23 cellular contexts compared by ENCODE assay signal in genomic region chr3:86996261-86996955, GRCh38. TPM values are rescaled to one million over a fixed set of nuclear protein-coding genes. Genes with fewer than 3 reads are reported as not detected.
DNase-seq lines count a peak whose midpoint lies in the region; ATAC-seq, FAIRE-seq and TF ChIP-seq lines count a peak whose summit lies in the region.
"Had no signal": no experiment of that assay in that cellular context is flagged by ENCODE, and none has a peak within 500 bp of the region (broad histone marks: within the 10 kb centered on the region; RNA-seq: fewer than 3 reads in every experiment).

No MANE protein-coding gene starts in this region.

- H3K4me1 ChIP-seq in ACC112 (ENCODE audit: control insufficient read depth, insufficient read depth, low read length, unreplicated experiment) (peaks cover 45% of the 10 kb centered on the region), astrocyte (ENCODE audit: insufficient read depth, low read length) (peaks cover 47% of the 10 kb centered on the region), mesendoderm (ENCODE audit: control insufficient read depth, low read depth, low read length) (peaks cover 5% of the 10 kb centered on the region), Caco-2 (no peaks in the 10 kb centered on the region)

- H3K27me3 ChIP-seq in ACC112 (ENCODE audit: insufficient read depth, low read length) = no peaks in the 10 kb centered on the region
- H3K27me3 ChIP-seq in astrocyte (ENCODE audit: insufficient read depth, low read length) = no peaks in the 10 kb centered on the region
- H3K27me3 ChIP-seq in mesendoderm (ENCODE audit: insufficient read depth, low read length, poor library complexity) = no peaks in the 10 kb centered on the region
- no peaks in the 10 kb centered on the region for H3K27me3 ChIP-seq in Caco-2 (replicated peaks; ENCODE audit: control insufficient read depth, insufficient read depth, low read length)

- H3K27me3 Mint-ChIP-seq in astrocyte (ENCODE audit: low read depth, unreplicated experiment) (no peaks in the 10 kb centered on the region), Caco-2 (ENCODE audit: insufficient read depth, unreplicated experiment) (no peaks in the 10 kb centered on the region)
- H3K27me3 Mint-ChIP-seq in activated CD8-positive, alpha-beta T cell treated with anti-CD3 and anti-CD28 coated beads for 36 hours = peaks cover 4% of the 10 kb centered on the region
- H3K27me3 Mint-ChIP-seq: central memory CD8-positive, alpha-beta T cell had no signal

- peak overlapping the region; percentile 60 for H3K18ac ChIP-seq in mesendoderm (ENCODE audit: low read length)

- H3K4me2 ChIP-seq in astrocyte (ENCODE audit: low read length) (peak overlapping the region; percentile 62), mesendoderm (ENCODE audit: low read length) (no peak overlapping the region)

- no peak overlapping the region for H2AK5ac ChIP-seq in mesendoderm (ENCODE audit: low read length)

- no TSS peak for BruUV-seq in Caco-2 (replicated peaks; lab: Mats Ljungman, UMichigan)

- H3K4me3 Mint-ChIP-seq in astrocyte (ENCODE audit: unreplicated experiment) = no peak overlapping the region
- H3K4me3 Mint-ChIP-seq in activated CD8-positive, alpha-beta T cell treated with anti-CD3 and anti-CD28 coated beads for 36 hours = no peak overlapping the region
- no peak overlapping the region for H3K4me3 Mint-ChIP-seq in Caco-2 (ENCODE audit: unreplicated experiment)
- H3K4me3 Mint-ChIP-seq: activated CD4-positive, alpha-beta T cell treated with anti-CD3 and anti-CD28 coated beads, Interleukin-2, amount 10 ng/mL, durations not matched to agents 24 days and 14 days; activated naive CD4-positive, alpha-beta T cell treated with anti-CD3 and anti-CD28 coated beads, Interleukin-2, amount 10 ng/mL, durations not matched to agents 7 days and 5 days; activated T-helper 1 cell treated with anti-CD3 and anti-CD28 coated beads, Interleukin-12 subunit alpha, Interleukin-12 subunit beta, Interleukin-2, Interleukin-4 antibody, amounts not matched to agents 30 ng/mL and 10 ng/mL and 1 ng/mL, durations not matched to agents 14 hours and 24 hours and 36 hours; central memory CD8-positive, alpha-beta T cell had no signal

- CTCF ChIA-PET in activated CD8-positive, alpha-beta T cell treated with anti-CD3 and anti-CD28 coated beads for 36 hours (lab: Charles Lee) = no interaction called here
- CTCF ChIA-PET in Caco-2 (lab: Charles Lee) = no interaction called here

- no peaks in the 10 kb centered on the region for H3K9me3 ChIP-seq in astrocyte (ENCODE audit: insufficient read depth, low read depth, low read length)
- no peaks in the 10 kb centered on the region for H3K9me3 ChIP-seq in Caco-2
- H3K9me3 ChIP-seq: heart left ventricle, neutrophil had no signal

- no peaks in the 10 kb centered on the region for H3K79me1 ChIP-seq in mesendoderm (ENCODE audit: low read length)

- H3K9me3 Mint-ChIP-seq in astrocyte (ENCODE audit: unreplicated experiment) (no peaks in the 10 kb centered on the region), Caco-2 (ENCODE audit: unreplicated experiment) (no peaks in the 10 kb centered on the region)
- H3K9me3 Mint-ChIP-seq in activated CD8-positive, alpha-beta T cell treated with anti-CD3 and anti-CD28 coated beads for 36 hours = no peaks in the 10 kb centered on the region
- H3K9me3 Mint-ChIP-seq: activated CD4-positive, alpha-beta T cell treated with anti-CD3 and anti-CD28 coated beads, Interleukin-2, amount 10 ng/mL, durations not matched to agents 24 days and 14 days; activated naive CD4-positive, alpha-beta T cell treated with anti-CD3 and anti-CD28 coated beads, Interleukin-2, amount 10 ng/mL, durations not matched to agents 7 days and 5 days; activated T-helper 1 cell treated with anti-CD3 and anti-CD28 coated beads, Interleukin-12 subunit alpha, Interleukin-12 subunit beta, Interleukin-2, Interleukin-4 antibody, amounts not matched to agents 30 ng/mL and 10 ng/mL and 1 ng/mL, durations not matched to agents 14 hours and 24 hours and 36 hours had no signal

- H3K9ac ChIP-seq in astrocyte (ENCODE audit: low read length) = peak overlapping the region; percentile 44
- no peak overlapping the region for H3K9ac ChIP-seq in mesendoderm (ENCODE audit: low read length)

- H3K56ac ChIP-seq in mesendoderm (ENCODE audit: low read length) = no peak overlapping the region

- H3K23ac ChIP-seq in mesendoderm (ENCODE audit: low read length) = no peak overlapping the region

- peaks cover 33% of the 10 kb centered on the region for H3K4me1 Mint-ChIP-seq in astrocyte (ENCODE audit: low read depth, unreplicated experiment)
- no peaks in the 10 kb centered on the region for H3K4me1 Mint-ChIP-seq in activated CD8-positive, alpha-beta T cell treated with anti-CD3 and anti-CD28 coated beads for 36 hours (ENCODE audit: low read depth)
- peaks cover 10% of the 10 kb centered on the region for H3K4me1 Mint-ChIP-seq in Caco-2 (ENCODE audit: low read depth, unreplicated experiment)
- H3K4me1 Mint-ChIP-seq: activated CD4-positive, alpha-beta T cell treated with anti-CD3 and anti-CD28 coated beads, Interleukin-2, amount 10 ng/mL, durations not matched to agents 24 days and 14 days; activated naive CD4-positive, alpha-beta T cell treated with anti-CD3 and anti-CD28 coated beads, Interleukin-2, amount 10 ng/mL, durations not matched to agents 7 days and 5 days; central memory CD8-positive, alpha-beta T cell had no signal

- POLR2A ChIA-PET in activated CD8-positive, alpha-beta T cell treated with anti-CD3 and anti-CD28 coated beads for 36 hours (lab: Charles Lee) = no interaction called here
- POLR2A ChIA-PET in Caco-2 (lab: Charles Lee) = no interaction called here

- TF ChIP-seq CTCF in astrocyte (IDR thresholded peaks at IDR 0.05; ENCODE audit: insufficient read depth, low read depth, low read length) = no peak
- TF ChIP-seq CTCF in activated CD8-positive, alpha-beta T cell treated with anti-CD3 and anti-CD28 coated beads for 36 hours (IDR thresholded peaks at IDR 0.05) = no peak
- TF ChIP-seq CTCF in Caco-2 (IDR thresholded peaks at IDR 0.05; ENCODE audit: insufficient read depth in 1 of 2, low read depth in 1 of 2, low read length in 1 of 2, severe bottlenecking in 1 of 2, unreplicated experiment in 1 of 2) = no peak

- DNase-seq in HCEC 1CT = peak; percentile 56
- peak; percentile 53 for DNase-seq in astrocyte (ENCODE audit: low read depth)
- DNase-seq in mesendoderm = peak; percentile 37
- no peak for DNase-seq in activated CD8-positive, alpha-beta T cell treated with anti-CD3 and anti-CD28 coated beads for 36 hours
- no peak for DNase-seq in Caco-2
- DNase-seq in stimulated activated naive CD8-positive, alpha-beta T cell treated with anti-CD3 and anti-CD28 coated beads, Interleukin-15, Interleukin-2, amounts not matched to agents 100 U/mL and 50 U/mL, for 24 hours = no peak
- DNase-seq: activated CD4-positive, alpha-beta T cell treated with anti-CD3 and anti-CD28 coated beads, Interleukin-2, amount 10 ng/mL, durations not matched to agents 24 days and 14 days; activated naive CD4-positive, alpha-beta T cell treated with anti-CD3 and anti-CD28 coated beads, Interleukin-2, amount 10 ng/mL, durations not matched to agents 7 days and 5 days; DMS79; heart left ventricle; left cardiac atrium; NCI-H1930; NCI-H2227 treated with DMSO at 0.1 percent for 48 hours; stimulated activated CD4-positive, alpha-beta T cell treated with anti-CD3 and anti-CD28 coated beads, Interleukin-1b, Interleukin-23, amount 100 ng/mL, for 48 hours; WERI-Rb-1 had no signal

- H2BK5ac ChIP-seq in mesendoderm (ENCODE audit: low read length) = no peak overlapping the region

- H3K27ac ChIP-seq in ACC112 (ENCODE audit: low read depth, low read length) (peak overlapping the region; percentile 73), astrocyte (ENCODE audit: low read depth, low read length) (peak overlapping the region; percentile 82), mesendoderm (ENCODE audit: low read depth, low read length) (no peak overlapping the region)
- H3K27ac ChIP-seq: heart left ventricle, neutrophil, WERI-Rb-1 had no signal

- H3K79me2 ChIP-seq in ACC112 (ENCODE audit: control insufficient read depth, insufficient read depth, low read length, unreplicated experiment) = peaks cover 2% of the 10 kb centered on the region
- peaks cover 2% of the 10 kb centered on the region for H3K79me2 ChIP-seq in astrocyte (ENCODE audit: insufficient read depth, low read length)
- H3K79me2 ChIP-seq in mesendoderm (ENCODE audit: control insufficient read depth, insufficient read depth, low read length) = no peaks in the 10 kb centered on the region

- intact Hi-C loops in activated CD8-positive, alpha-beta T cell treated with anti-CD3 and anti-CD28 coated beads for 36 hours (cut with micrococcal nuclease) = no loop called here
- intact Hi-C loops in Caco-2 (cut with micrococcal nuclease; ENCODE audit: unreplicated experiment) = no loop called here

- no peak overlapping the region for H3K4me3 ChIP-seq in ACC112 (ENCODE audit: low read depth, low read length)
- peak overlapping the region; percentile 9 for H3K4me3 ChIP-seq in astrocyte (ENCODE audit: insufficient read depth, low read depth, low read length)
- H3K4me3 ChIP-seq in mesendoderm (ENCODE audit: low read length) = no peak overlapping the region
- no peak overlapping the region for H3K4me3 ChIP-seq in Caco-2 (ENCODE audit: low read depth, low read length)
- H3K4me3 ChIP-seq: heart left ventricle, skin epidermis had no signal

- no peak overlapping the region for H2BK15ac ChIP-seq in mesendoderm (replicated peaks; ENCODE audit: low read depth)

- H4K5ac ChIP-seq in mesendoderm (ENCODE audit: low read length) = no peak overlapping the region

- H3K36me3 ChIP-seq in ACC112 (ENCODE audit: insufficient read depth, low read length) (no peaks in the 10 kb centered on the region), astrocyte (ENCODE audit: insufficient read depth, low read length) (no peaks in the 10 kb centered on the region), mesendoderm (ENCODE audit: control insufficient read depth, insufficient read depth, low read length) (no peaks in the 10 kb centered on the region), Caco-2 (ENCODE audit: control insufficient read depth, insufficient read depth, low read length) (no peaks in the 10 kb centered on the region)
- H3K36me3 ChIP-seq: heart left ventricle, neutrophil, WERI-Rb-1 had no signal

- H3K27ac Mint-ChIP-seq in astrocyte (ENCODE audit: unreplicated experiment) (peak overlapping the region; percentile 93), Caco-2 (ENCODE audit: unreplicated experiment) (no peak overlapping the region)
- no peak overlapping the region for H3K27ac Mint-ChIP-seq in activated CD8-positive, alpha-beta T cell treated with anti-CD3 and anti-CD28 coated beads for 36 hours
- H3K27ac Mint-ChIP-seq: activated CD4-positive, alpha-beta T cell treated with anti-CD3 and anti-CD28 coated beads, Interleukin-2, amount 10 ng/mL, durations not matched to agents 24 days and 14 days; activated naive CD4-positive, alpha-beta T cell treated with anti-CD3 and anti-CD28 coated beads, Interleukin-2, amount 10 ng/mL, durations not matched to agents 7 days and 5 days; activated T-helper 1 cell treated with anti-CD3 and anti-CD28 coated beads, Interleukin-12 subunit alpha, Interleukin-12 subunit beta, Interleukin-2, Interleukin-4 antibody, amounts not matched to agents 30 ng/mL and 10 ng/mL and 1 ng/mL, durations not matched to agents 14 hours and 24 hours and 36 hours had no signal

- H2AFZ ChIP-seq in ACC112 (ENCODE audit: low read length, unreplicated experiment) (peak overlapping the region; percentile 39), astrocyte (ENCODE audit: low read depth, low read length) (peak overlapping the region; percentile 78)

- no peaks in the 10 kb centered on the region for H4K20me1 ChIP-seq in astrocyte (ENCODE audit: insufficient read depth, low read length)

- H3K36me3 Mint-ChIP-seq in astrocyte (ENCODE audit: low read depth, unreplicated experiment) (no peaks in the 10 kb centered on the region), Caco-2 (ENCODE audit: insufficient read depth, unreplicated experiment) (no peaks in the 10 kb centered on the region)
- no peaks in the 10 kb centered on the region for H3K36me3 Mint-ChIP-seq in activated CD8-positive, alpha-beta T cell treated with anti-CD3 and anti-CD28 coated beads for 36 hours (ENCODE audit: low read depth)
- H3K36me3 Mint-ChIP-seq: activated naive CD4-positive, alpha-beta T cell treated with anti-CD3 and anti-CD28 coated beads, Interleukin-2, amount 10 ng/mL, durations not matched to agents 7 days and 5 days had no signal

- peak; percentile 56 for FAIRE-seq in astrocyte (lab: Jason Lieb, UNC)
- FAIRE-seq: GM12891 had no signal

- peak overlapping the region; percentile 5 for H4K8ac ChIP-seq in mesendoderm (ENCODE audit: low read depth, low read length)

- H3K4ac ChIP-seq in mesendoderm (ENCODE audit: low read depth, low read length) = no peak overlapping the region

- H2BK120ac ChIP-seq in mesendoderm (ENCODE audit: low read depth, low read length) = no peak overlapping the region

- WGBS in mesendoderm (ENCODE audit: extremely low coverage, insufficient coverage, low lambda C conversion rate) = no CpG with 5 or more reads among the region's 5 CpGs

- no peak for ATAC-seq in activated CD8-positive, alpha-beta T cell treated with anti-CD3 and anti-CD28 coated beads for 36 hours
- ATAC-seq in stimulated activated naive CD8-positive, alpha-beta T cell treated with anti-CD3 and anti-CD28 coated beads, Interleukin-15, Interleukin-2, amounts not matched to agents 100 U/mL and 50 U/mL, for 24 hours = no peak
- no peak for ATAC-seq in GM18511 (IDR thresholded peaks at IDR 0.05; ENCODE audit: unreplicated experiment)
- ATAC-seq: heart left ventricle, left cardiac atrium had no signal

RNA-seq across cellular contexts. Expression of gene VGLL3, which starts 5.5 kb away (rescaled TPM):
- total RNA-seq in astrocyte (53.8 and 63.7 TPM in 2 replicates), Caco-2 (2022) (8.2 and 10.4 TPM in 2 replicates)
- polyA plus RNA-seq in mesendoderm (2013, experiment 1 of 2) = 12.8 TPM
- polyA plus RNA-seq in mesendoderm (2013, experiment 2 of 2) = 12.6 TPM
- not detected for total RNA-seq in activated CD8-positive, alpha-beta T cell treated with anti-CD3 and anti-CD28 coated beads for 36 hours
- total RNA-seq: activated CD4-positive, alpha-beta T cell treated with anti-CD3 and anti-CD28 coated beads, Interleukin-2, amount 10 ng/mL, durations not matched to agents 24 days and 14 days; activated T-helper 1 cell treated with anti-CD3 and anti-CD28 coated beads, Interleukin-12 subunit alpha, Interleukin-12 subunit beta, Interleukin-2, Interleukin-4 antibody, amounts not matched to agents 30 ng/mL and 10 ng/mL and 1 ng/mL, durations not matched to agents 14 hours and 24 hours and 36 hours; T-helper 2 cell treated with Interferon-gamma antibody and Interleukin-4, amounts not matched to agents 100 ng/mL and 5 ng/mL, for 36 hours had no signal

Comparison
In these comparisons a context has a peak if more than half of its experiments do, and no peak if none do; other contexts are left out.
1. DNase-seq: peak in HCEC 1CT (single experiment), astrocyte (single experiment) and mesendoderm (single experiment); none in activated CD8-positive, alpha-beta T cell treated with anti-CD3 and anti-CD28 coated beads for 36 hours (single experiment), Caco-2 (0 of 2) and stimulated activated naive CD8-positive, alpha-beta T cell treated with anti-CD3 and anti-CD28 coated beads, Interleukin-15, Interleukin-2, amounts not matched to agents 100 U/mL and 50 U/mL, for 24 hours (single experiment).